23 cellular contexts compared by ENCODE assay signal in genomic region chr9:120775859-120776258, GRCh38.
"Had no signal": no experiment of that assay in that cellular context is flagged by ENCODE, and none has a peak within 500 bp of the region (broad histone marks: within the 10 kb centered on the region; RNA-seq: fewer than 3 reads in every experiment).

No MANE protein-coding gene starts in this region.

- H3K9me3 ChIP-seq: colonic mucosa, esophagus muscularis mucosa, neutrophil, spleen, transverse colon, vagina had no signal

- H3K4me3 Mint-ChIP-seq: activated naive CD8-positive, alpha-beta T cell treated with anti-CD3 and anti-CD28 coated beads, Interleukin-2, amount 50 U/mL, for 24 hours; brain; central memory CD8-positive, alpha-beta T cell; natural killer cell had no signal

- H3K9me3 Mint-ChIP-seq: activated naive CD8-positive, alpha-beta T cell treated with anti-CD3 and anti-CD28 coated beads, Interleukin-2, amount 50 U/mL, for 24 hours; activated T-helper 2 cell treated with anti-CD3 and anti-CD28 coated beads, Interferon-gamma antibody, Interleukin-2, Interleukin-4, amounts not matched to agents 10 μg/mL and 5 μg/mL and 100 μg/mL, durations not matched to agents 14 hours and 24 hours and 36 hours; brain; central memory CD8-positive, alpha-beta T cell; natural killer cell had no signal

- H3K36me3 ChIP-seq: colonic mucosa had no signal

- DNase-seq: activated CD4-positive, alpha-beta T cell treated with anti-CD3 and anti-CD28 coated beads for 1 hour; activated CD4-positive, alpha-beta T cell treated with anti-CD3 and anti-CD28 coated beads, Interleukin-2, amount 50 U/mL, for 48 hours; activated naive CD4-positive, alpha-beta T cell treated with Interleukin-2 at 50 U/mL for 16 hours; activated naive CD8-positive, alpha-beta T cell treated with anti-CD3 and anti-CD28 coated beads, Interleukin-2, amount 50 U/mL, for 24 hours; activated T-cell treated with anti-CD3 and anti-CD28 coated beads, Interleukin-2, amount 50 U/mL, for 1 hour; anterior cingulate cortex; colonic mucosa; natural killer cell; spleen; stimulated activated CD4-positive, alpha-beta T cell treated with anti-CD3 and anti-CD28 coated beads, Interleukin-4, amount 100 ng/mL, for 4 hours; stimulated activated naive CD4-positive, alpha-beta T cell; substantia nigra; T-helper 2 cell; transverse colon had no signal

- H3K79me2 ChIP-seq: parathyroid adenoma had no signal

- H3K4me3 ChIP-seq: colonic mucosa, esophagus muscularis mucosa, spleen, transverse colon, vagina had no signal

- H2AFZ ChIP-seq: parathyroid adenoma had no signal

- H3K27me3 ChIP-seq: colonic mucosa, esophagus muscularis mucosa, neutrophil, spleen, transverse colon, vagina had no signal

- H3K27me3 Mint-ChIP-seq: activated naive CD8-positive, alpha-beta T cell treated with anti-CD3 and anti-CD28 coated beads, Interleukin-2, amount 50 U/mL, for 24 hours; brain; central memory CD8-positive, alpha-beta T cell had no signal

- H3K4me1 ChIP-seq: colonic mucosa, esophagus muscularis mucosa, parathyroid adenoma, vagina had no signal

- H3K4me1 Mint-ChIP-seq: brain had no signal

- H3K9ac ChIP-seq: parathyroid adenoma had no signal

- ATAC-seq: activated naive CD8-positive, alpha-beta T cell treated with anti-CD3 and anti-CD28 coated beads, Interleukin-2, amount 50 U/mL, for 24 hours; natural killer cell; sciatic nerve had no signal

- H3K27ac ChIP-seq: colonic mucosa, esophagus muscularis mucosa, neutrophil, parathyroid adenoma, spleen, transverse colon, vagina, VCaP had no signal

- H3K27ac Mint-ChIP-seq: activated naive CD8-positive, alpha-beta T cell treated with anti-CD3 and anti-CD28 coated beads, Interleukin-2, amount 50 U/mL, for 24 hours; activated T-helper 2 cell treated with anti-CD3 and anti-CD28 coated beads, Interferon-gamma antibody, Interleukin-2, Interleukin-4, amounts not matched to agents 10 μg/mL and 5 μg/mL and 100 μg/mL, durations not matched to agents 14 hours and 24 hours and 36 hours; natural killer cell had no signal
